Comparison of ENCODE assay signal across 16 cellular contexts in the genomic region with DNA sequence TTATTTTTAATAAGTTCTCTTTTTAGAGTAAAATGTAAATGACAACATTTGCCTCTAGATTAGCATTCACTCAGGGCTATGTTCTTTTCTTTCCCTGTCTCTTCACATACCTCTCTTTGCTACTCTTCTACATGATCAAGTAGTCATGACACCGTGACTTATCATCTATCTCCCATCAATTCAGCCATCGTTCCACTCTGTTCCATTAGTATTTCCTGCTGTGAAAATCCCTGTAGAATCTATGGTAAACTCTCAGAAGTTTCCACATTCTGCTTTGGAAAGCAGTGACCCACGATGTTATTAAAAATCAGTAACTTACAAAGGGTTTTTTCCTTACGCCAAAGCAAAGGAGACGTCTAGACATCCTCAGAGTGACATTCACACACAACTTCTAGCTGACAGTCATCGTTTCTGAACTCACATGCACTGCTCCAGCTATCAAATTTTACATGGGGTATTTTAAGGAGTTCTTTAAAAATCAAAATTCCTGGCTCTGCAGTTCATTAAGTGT.
A peak's percentile ranks its signal among the peaks of the same experiment; 100 is the strongest.
DNase-seq lines count a peak whose midpoint lies in the region; ATAC-seq, FAIRE-seq and TF ChIP-seq lines count a peak whose summit lies in the region.
"Had no signal": no experiment of that assay in that cellular context is flagged by ENCODE, and none has a peak within 500 bp of the region (broad histone marks: within the 10 kb centered on the region; RNA-seq: fewer than 3 reads in every experiment).

No MANE protein-coding gene starts in this region.

- H3K27me3 ChIP-seq in SK-N-SH (ENCODE audit: insufficient read depth) (no peaks in the 10 kb centered on the region), left ventricle myocardium inferior (ENCODE audit: low read depth) (no peaks in the 10 kb centered on the region), upper lobe of left lung (no peaks in the 10 kb centered on the region)

- H3K4me2 ChIP-seq in A549, result peak overlapping the region; percentile 49
- H3K4me2 ChIP-seq in SK-N-SH, result peak overlapping the region; percentile 42

- H3K4me3 ChIP-seq in A549 (no peak overlapping the region), SK-N-SH (ENCODE audit: low read depth in 2 of 2, low read length in 1 of 2) (no peak overlapping the region), left ventricle myocardium inferior (peak overlapping the region; percentile 33), upper lobe of left lung (no peak overlapping the region)

- ATAC-seq in A549 (peak in 1 of 2 experiments; percentile 7; a peak in 1 of 6 replicates), GM18502 (IDR thresholded peaks at IDR 0.05; ENCODE audit: poor library complexity, unreplicated experiment) (no peak), upper lobe of left lung (ENCODE audit: low FRiP score in 2 of 2) (no peak)

- H3K4me1 ChIP-seq in A549 (peaks cover 82% of the 10 kb centered on the region), SK-N-SH (ENCODE audit: control insufficient read depth in 1 of 2, insufficient read depth in 2 of 2, low read depth in 1 of 2, low read length in 1 of 2) (peaks cover 28 to 35% of the 10 kb centered on the region in 2 experiments), left ventricle myocardium inferior (peaks cover 61% of the 10 kb centered on the region), upper lobe of left lung (peaks cover 12 to 26% (median 19%) of the 10 kb centered on the region in 4 donors)

- H3K36me3 ChIP-seq in SK-N-SH (replicated peaks in 1 of 2; ENCODE audit: control insufficient read depth in 1 of 2, insufficient read depth in 2 of 2, low read length in 1 of 2), result peaks cover 0 to 15% of the 10 kb centered on the region in 2 experiments
- H3K36me3 ChIP-seq in left ventricle myocardium inferior, result no peaks in the 10 kb centered on the region
- no peaks in the 10 kb centered on the region for H3K36me3 ChIP-seq in upper lobe of left lung

- WGBS in A549 (ENCODE audit: missing lambda C conversion rate), result 72% methylated on average over 6 of the region's 6 CpGs
- WGBS in SK-N-SH (ENCODE audit: low lambda C conversion rate), result 68% methylated on average over 6 of the region's 6 CpGs
- 82 to 85% methylated on average over 6 of the region's 6 CpGs for WGBS in upper lobe of left lung, 2 donors

- H3F3A ChIP-seq in SK-N-SH (replicated peaks; ENCODE audit: insufficient read depth), result peaks cover 36% of the 10 kb centered on the region

- no peak for TF ChIP-seq RAD21 in A549 (conservative IDR thresholded peaks at IDR 0.05 in 1 of 2, IDR thresholded peaks at IDR 0.05 in 1 of 2)
- no peak for TF ChIP-seq RAD21 in SK-N-SH (IDR thresholded peaks at IDR 0.05; ENCODE audit: low read length)

- POLR2A ChIA-PET in A549 (lab: Yijun Ruan, JAX), result no interaction called here
- POLR2A ChIA-PET in SK-N-SH (lab: Yijun Ruan, JAX), result no interaction called here

- H4K20me1 ChIP-seq in SK-N-SH (ENCODE audit: insufficient read depth), result no peaks in the 10 kb centered on the region

- TF ChIP-seq POLR2A in A549 (IDR thresholded peaks at IDR 0.05; ENCODE audit: low read length) (no peak), upper lobe of left lung (IDR thresholded peaks at IDR 0.05) (no peak)

- FAIRE-seq in A549 (lab: Jason Lieb, UNC), result no peak
- FAIRE-seq: A204.1 had no signal

- CTCF ChIA-PET in A549 (lab: Yijun Ruan, JAX), result interaction anchor here (1.0 to 1.4 kb wide), 4 partner anchors 10 to 687 kb away, joined by 3 to 6 read pairs (median 4); no protein-coding TSS in a partner anchor
- CTCF ChIA-PET in SK-N-SH (lab: Yijun Ruan, JAX), result interaction anchor here (0.9 kb wide), 1 partner anchor 23 kb away, joined by 3 read pairs; no protein-coding TSS in a partner anchor

- TF ChIP-seq EP300 in A549 (IDR thresholded peaks at IDR 0.05), result no peak
- no peak for TF ChIP-seq EP300 in SK-N-SH (IDR thresholded peaks at IDR 0.05; ENCODE audit: borderline replicate concordance in 1 of 2, low read depth in 1 of 2, low read length in 1 of 2)
- TF ChIP-seq EP300 in upper lobe of left lung (IDR thresholded peaks at IDR 0.05), result no peak

- intact Hi-C loops in left ventricle myocardium inferior (cut with micrococcal nuclease), result no loop called here

- no peaks in the 10 kb centered on the region for H3K79me2 ChIP-seq in SK-N-SH (ENCODE audit: insufficient read depth)

- H3K9me3 ChIP-seq in A549 (no peaks in the 10 kb centered on the region), SK-N-SH (no peaks in the 10 kb centered on the region), left ventricle myocardium inferior (replicated peaks) (no peaks in the 10 kb centered on the region), upper lobe of left lung (no peaks in the 10 kb centered on the region)

- DNase-seq in A549 (ENCODE audit: low read depth in 1 of 2, low spot score in 1 of 2) (no peak), SK-N-SH (no peak), left ventricle myocardium inferior (no peak), retina (peak; percentile 54), NCI-H2196 (lab: John Stamatoyannopoulos, UW; ENCODE audit: unreplicated experiment) (no peak), upper lobe of left lung (no peak)
- no peak for DNase-seq in stimulated activated naive CD4-positive, alpha-beta T cell (lab: John Stamatoyannopoulos, UW)
- DNase-seq: activated CD4-positive, alpha-beta T cell treated with anti-CD3 and anti-CD28 coated beads for 48 hours; C1 segment of cervical spinal cord; GDM1; midbrain; NCI-H1105 treated with DMSO at 0.1 percent for 48 hours; NCI-H2171 treated with DMSO at 0.1 percent for 48 hours; stimulated activated CD4-positive, alpha-beta T cell treated with anti-CD3 and anti-CD28 coated beads, Interleukin-4, amount 100 ng/mL, for 4 hours had no signal

- peak overlapping the region; percentile 4; the same call in 1 of the 2 replicates for H3K9ac ChIP-seq in SK-N-SH

- H3K9me2 ChIP-seq in SK-N-SH, result no peaks in the 10 kb centered on the region

- TF ChIP-seq CTCF in A549 (IDR thresholded peaks at IDR 0.05), result no peak
- TF ChIP-seq CTCF in SK-N-SH (IDR thresholded peaks at IDR 0.05), result no peak
- no peak for TF ChIP-seq CTCF in left ventricle myocardium inferior (IDR thresholded peaks at IDR 0.05; ENCODE audit: borderline replicate concordance)
- no peak for TF ChIP-seq CTCF in upper lobe of left lung (IDR thresholded peaks at IDR 0.05)

- peak overlapping the region; percentile 7; the same call in 1 of the 2 replicates for H2AFZ ChIP-seq in SK-N-SH (ENCODE audit: low read depth)

- peak overlapping the region; percentile 74 to 78 for H3K27ac ChIP-seq in A549
- H3K27ac ChIP-seq in SK-N-SH (ENCODE audit: low read depth in 2 of 2, low read length in 1 of 2), result peak overlapping the region; percentile 69 to 81; a peak in 3 of 4 replicates
- peak overlapping the region; percentile 81 for H3K27ac ChIP-seq in left ventricle myocardium inferior (replicated peaks)
- H3K27ac ChIP-seq in upper lobe of left lung, result no peak overlapping the region

TF ChIP-seq in A549, 52 proteins besides CTCF, POLR2A, EP300 and RAD21 (continues in another document):
- no peak for TF ChIP-seq JUN (IDR thresholded peaks at IDR 0.05)
- TF ChIP-seq CHD4 (IDR thresholded peaks at IDR 0.05; ENCODE audit: borderline replicate concordance), result no peak
- no peak for TF ChIP-seq RNF2 (IDR thresholded peaks at IDR 0.05; ENCODE audit: borderline replicate concordance, low read depth)
- no peak for TF ChIP-seq BHLHE40 (IDR thresholded peaks at IDR 0.05; ENCODE audit: low read depth, low read length)
- no peak for TF ChIP-seq POLR2AphosphoS2 (conservative IDR thresholded peaks at IDR 0.05; ENCODE audit: low read length)
- TF ChIP-seq ZNF302 (CRISPR knock-in tag; IDR thresholded peaks at IDR 0.05), result no peak
- TF ChIP-seq CBX8 (IDR thresholded peaks at IDR 0.05), result no peak
- TF ChIP-seq ZSCAN20 (CRISPR knock-in tag; IDR thresholded peaks at IDR 0.05), result no peak
- TF ChIP-seq MAFK (IDR thresholded peaks at IDR 0.05; ENCODE audit: partially characterized antibody), result no peak

TF ChIP-seq in SK-N-SH, 30 proteins besides CTCF, POLR2A, EP300 and RAD21:
- TF ChIP-seq FOSL2 (IDR thresholded peaks at IDR 0.05; ENCODE audit: borderline replicate concordance, low read depth) (no peak), MXI1 (IDR thresholded peaks at IDR 0.05; ENCODE audit: low read depth, low read length) (no peak), GATA2 (CRISPR knock-in tag; IDR thresholded peaks at IDR 0.05) (no peak), CHD2 (IDR thresholded peaks at IDR 0.05; ENCODE audit: low read length, partially characterized antibody) (no peak)
- TF ChIP-seq, protein P1, sequence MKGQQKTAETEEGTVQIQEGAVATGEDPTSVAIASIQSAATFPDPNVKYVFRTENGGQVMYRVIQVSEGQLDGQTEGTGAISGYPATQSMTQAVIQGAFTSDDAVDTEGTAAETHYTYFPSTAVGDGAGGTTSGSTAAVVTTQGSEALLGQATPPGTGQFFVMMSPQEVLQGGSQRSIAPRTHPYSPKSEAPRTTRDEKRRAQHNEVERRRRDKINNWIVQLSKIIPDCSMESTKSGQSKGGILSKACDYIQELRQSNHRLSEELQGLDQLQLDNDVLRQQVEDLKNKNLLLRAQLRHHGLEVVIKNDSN (IDR thresholded peaks at IDR 0.05; ENCODE audit: borderline replicate concordance, low read depth), result no peak
TF ChIP-seq in SK-N-SH: peak in this region for 0.

Comparison
In these comparisons a context has a peak if more than half of its experiments do, and no peak if none do; other contexts are left out.
1. H3K27ac ChIP-seq: peak in A549 (2 of 2), SK-N-SH (2 of 2) and left ventricle myocardium inferior (single experiment); none in upper lobe of left lung (0 of 4).